ENCODE assay signal across 26 cellular contexts in the genomic region with DNA sequence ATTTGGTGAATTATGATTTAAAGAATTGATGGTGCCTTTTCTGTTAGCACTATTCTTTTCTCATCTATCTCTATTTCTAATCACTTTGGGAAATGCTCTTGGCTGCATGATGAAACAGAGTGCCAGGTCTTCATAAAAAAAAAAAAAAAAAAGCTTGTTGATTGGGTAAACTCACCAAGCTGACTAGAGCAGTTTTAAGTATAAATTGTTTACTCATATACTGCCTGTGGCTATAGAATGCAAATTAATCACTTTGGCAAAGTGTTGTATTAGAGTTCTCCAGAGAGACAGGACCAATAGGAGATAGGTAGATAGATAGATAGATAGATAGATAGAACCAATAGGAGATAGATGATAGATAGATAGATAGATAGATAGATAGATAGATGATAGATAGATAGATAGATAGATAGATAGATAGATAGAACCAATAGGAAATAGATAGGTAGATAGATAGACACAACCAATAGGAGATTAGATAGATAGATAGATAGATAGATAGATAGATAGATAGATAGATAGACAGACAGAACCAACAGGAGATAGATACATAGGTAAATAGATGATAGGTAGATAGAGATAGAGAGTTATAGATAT.
"Had no signal": no experiment of that assay in that cellular context is flagged by ENCODE, and none has a peak within 500 bp of the region (broad histone marks: within the 10 kb centered on the region; RNA-seq: fewer than 3 reads in every experiment).

No MANE protein-coding gene starts in this region.

- H3K27ac Mint-ChIP-seq: naive thymus-derived CD4-positive, alpha-beta T cell; stimulated activated effector memory CD8-positive, alpha-beta T cell treated with anti-CD3 and anti-CD28 coated beads, Interleukin-12 subunit alpha, Interleukin-12 subunit beta, amount 100 ng/mL, for 72 hours; stimulated activated naive CD8-positive, alpha-beta T cell treated with anti-CD3 and anti-CD28 coated beads, Interleukin-15, Interleukin-2, amounts not matched to agents 100 ng/mL and 50 ng/mL, for 24 hours had no signal

- H3K27me3 Mint-ChIP-seq: natural killer cell treated with Interleukin-12 subunit alpha and Interleukin-12 subunit beta and Interleukin-15 and Interleukin-18, amount 100 ng/mL, for 72 hours; stimulated activated naive CD8-positive, alpha-beta T cell treated with anti-CD3 and anti-CD28 coated beads, Interleukin-15, Interleukin-2, amounts not matched to agents 100 ng/mL and 50 ng/mL, for 24 hours had no signal

- H3K4me3 Mint-ChIP-seq: immature natural killer cell; naive thymus-derived CD4-positive, alpha-beta T cell; natural killer cell treated with Interleukin-12 subunit alpha and Interleukin-12 subunit beta and Interleukin-15 and Interleukin-18, amount 100 ng/mL, for 72 hours; stimulated activated effector memory CD8-positive, alpha-beta T cell treated with anti-CD3 and anti-CD28 coated beads, Interleukin-12 subunit alpha, Interleukin-12 subunit beta, amount 100 ng/mL, for 72 hours; stimulated activated naive CD8-positive, alpha-beta T cell treated with anti-CD3 and anti-CD28 coated beads, Interleukin-15, Interleukin-2, amounts not matched to agents 100 ng/mL and 50 ng/mL, for 24 hours had no signal

- H3K36me3 ChIP-seq: left ventricle myocardium inferior, ovary, prostate gland, spleen, suprapubic skin, thoracic aorta, tibial artery, upper lobe of right lung had no signal

- DNase-seq: hypothalamus; immature natural killer cell; left ventricle myocardium inferior; midbrain; mucosa of descending colon; naive thymus-derived CD4-positive, alpha-beta T cell; ovary; retina; right cardiac atrium; spleen; stimulated activated CD4-positive, alpha-beta T cell treated with anti-CD3 and anti-CD28 coated beads, Interleukin-4, amount 100 ng/mL, for 24 hours; stimulated activated naive CD4-positive, alpha-beta T cell; tibial artery; trophoblast cell; upper lobe of right lung had no signal

- FAIRE-seq: islet of Langerhans, urothelium cell line had no signal

- H3K27me3 ChIP-seq: ovary, suprapubic skin, tibial artery, upper lobe of right lung had no signal

- H3K27ac ChIP-seq: left ventricle myocardium inferior, ovary, prostate gland, skin epidermis, spleen, suprapubic skin, thoracic aorta, tibial artery, upper lobe of right lung had no signal

- H3K9me3 ChIP-seq: left ventricle myocardium inferior, ovary, prostate gland, suprapubic skin, thoracic aorta, tibial artery, upper lobe of right lung had no signal

- H3K4me3 ChIP-seq: left ventricle myocardium inferior, lung, mucosa of descending colon, ovary, prostate gland, skin epidermis, spleen, suprapubic skin, thoracic aorta, tibial artery, upper lobe of right lung had no signal

- H3K4me1 ChIP-seq: left ventricle myocardium inferior, prostate gland, spleen, suprapubic skin, upper lobe of right lung had no signal

- ATAC-seq: mucosa of descending colon; naive thymus-derived CD4-positive, alpha-beta T cell; natural killer cell treated with Interleukin-12 subunit alpha and Interleukin-12 subunit beta and Interleukin-15 and Interleukin-18, amount 100 ng/mL, for 72 hours; right cardiac atrium; sciatic nerve; stimulated activated effector memory CD8-positive, alpha-beta T cell treated with anti-CD3 and anti-CD28 coated beads, Interleukin-12 subunit alpha, Interleukin-12 subunit beta, amount 100 ng/mL, for 72 hours; upper lobe of right lung had no signal

- H3K36me3 Mint-ChIP-seq: stimulated activated effector memory CD8-positive, alpha-beta T cell treated with anti-CD3 and anti-CD28 coated beads, Interleukin-12 subunit alpha, Interleukin-12 subunit beta, amount 100 ng/mL, for 72 hours had no signal
